ENCODE assay signal across 4 cellular contexts in the genomic region with DNA sequence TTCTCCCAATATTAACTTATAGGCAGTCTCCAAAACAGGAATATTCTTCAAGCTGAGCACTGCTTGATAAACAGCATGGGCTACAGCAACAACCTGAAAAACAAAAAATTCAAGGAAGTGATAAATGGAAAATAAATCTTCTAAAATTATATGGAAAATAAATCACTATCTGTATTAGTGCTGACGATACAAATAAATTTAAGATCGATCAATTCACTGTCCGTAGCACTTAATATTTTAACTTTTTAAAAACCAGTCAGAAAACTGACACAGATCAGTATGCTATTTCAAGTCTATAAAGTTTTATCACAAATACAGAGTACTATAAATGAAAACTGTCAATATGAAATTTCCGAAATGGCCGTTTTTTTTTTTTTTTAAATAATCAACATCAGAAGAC.
A peak's percentile ranks its signal among the peaks of the same experiment; 100 is the strongest.
TF ChIP-seq lines count a peak whose summit lies in the region.

No MANE protein-coding gene starts in this region.

TF ChIP-seq in A549, 52 proteins besides CTCF, POLR2A, EP300 and RAD21:
- TF ChIP-seq MAFK (IDR thresholded peaks at IDR 0.05; ENCODE audit: partially characterized antibody) = peak; percentile 39
TF ChIP-seq in A549: peak in this region for 1; not testable (repeated sequence) for 51.

TF ChIP-seq in IMR-90, 13 proteins besides CTCF, POLR2A, EP300 and RAD21:
- peak; percentile 69 for TF ChIP-seq MAFK (IDR thresholded peaks at IDR 0.05; ENCODE audit: low read depth, low read length)

TF ChIP-seq in K562, 482 proteins besides CTCF, POLR2A, EP300 and RAD21:
- TF ChIP-seq MAFK (IDR thresholded peaks at IDR 0.05; ENCODE audit: low read length) = peak; percentile 29; the same call in 1 of the 2 replicates
- peak; percentile 76 for TF ChIP-seq ZNF316 (IDR thresholded peaks at IDR 0.05)
- TF ChIP-seq MAFF (IDR thresholded peaks at IDR 0.05; ENCODE audit: low read length) = 0 out of 2 replicates have a peak, but pooled peaks have one; percentile 19
- peak; percentile 56 for TF ChIP-seq C11orf30 (IDR thresholded peaks at IDR 0.05; ENCODE audit: low read depth)

TF ChIP-seq in HepG2, 621 proteins besides CTCF, POLR2A, EP300 and RAD21:
- TF ChIP-seq MAFK (conservative IDR thresholded peaks at IDR 0.05 in 1 of 2, IDR thresholded peaks at IDR 0.05 in 1 of 2; ENCODE audit: low read length in 2 of 2) = peak; percentile 62 to 85
- TF ChIP-seq MAFF (IDR thresholded peaks at IDR 0.05; ENCODE audit: low read depth, low read length) = peak; percentile 71
